Comparison of ENCODE assay signal across 8 cellular contexts in the genomic region with DNA sequence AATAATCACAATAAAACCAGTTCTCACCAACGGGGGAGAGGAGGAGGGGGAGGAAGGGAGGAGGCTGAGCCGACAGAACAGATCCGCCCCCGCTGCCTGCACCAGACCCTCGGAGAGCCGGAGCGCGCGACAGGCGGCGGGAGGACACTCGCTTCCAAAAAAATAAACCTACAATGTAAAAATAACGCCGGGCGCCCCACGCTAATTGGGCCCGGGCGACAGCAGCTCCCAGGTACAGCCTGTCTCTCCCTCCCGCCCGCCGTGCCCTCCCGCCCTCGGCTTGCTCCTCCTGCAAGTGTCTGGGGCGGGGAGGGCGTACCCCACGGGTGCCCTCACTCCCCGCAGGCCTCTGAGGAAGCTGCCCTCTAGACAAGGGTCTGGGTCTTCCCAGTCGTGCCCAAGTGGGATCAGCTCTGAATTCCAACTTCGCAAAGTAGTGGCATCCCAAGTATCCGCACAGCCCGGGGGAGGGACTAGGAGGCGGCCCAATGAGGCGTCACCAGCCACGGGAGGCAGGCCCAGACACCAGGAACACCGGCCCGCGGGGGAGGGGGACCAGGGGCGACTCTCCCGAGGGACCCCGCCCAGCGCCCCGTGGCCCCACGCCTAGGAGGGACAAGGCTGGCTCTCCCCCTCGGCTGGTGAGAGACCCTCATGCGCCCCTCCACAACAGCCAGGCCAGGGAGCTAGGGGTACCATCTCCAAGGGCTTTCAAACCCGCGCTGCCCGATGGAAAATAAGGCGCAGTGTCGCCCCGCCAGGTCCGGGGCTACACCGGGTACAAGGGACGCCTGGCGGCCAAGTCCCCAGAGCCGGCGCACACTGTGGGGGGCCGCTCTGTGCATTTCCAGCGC. TPM values are rescaled to one million over a fixed set of nuclear protein-coding genes. Genes with fewer than 3 reads are reported as not detected.
DNase-seq lines count a peak whose midpoint lies in the region; ATAC-seq lines count a peak whose summit lies in the region.

No MANE protein-coding gene starts in this region.

- POLR2A ChIA-PET in activated CD8-positive, alpha-beta T cell treated with anti-CD3 and anti-CD28 coated beads, Interleukin-2, amount 10 ng/mL, durations not matched to agents 7 days and 5 days (lab: Charles Lee) = no interaction called here

- peak; percentile 39 for ATAC-seq in GM18867 (IDR thresholded peaks at IDR 0.05; ENCODE audit: unreplicated experiment)
- peak; percentile 27 for ATAC-seq in HG03159 (IDR thresholded peaks at IDR 0.05; ENCODE audit: unreplicated experiment)
- ATAC-seq in activated CD8-positive, alpha-beta T cell treated with anti-CD3 and anti-CD28 coated beads, Interleukin-2, amount 10 ng/mL, durations not matched to agents 7 days and 5 days = peak; percentile 74

- H3K27me3 ChIP-seq in effector memory CD4-positive, alpha-beta T cell (replicated peaks; ENCODE audit: control insufficient read depth, insufficient read depth, low read length, poor library complexity, severe bottlenecking) = no peaks in the 10 kb centered on the region

- CTCF ChIA-PET in activated CD8-positive, alpha-beta T cell treated with anti-CD3 and anti-CD28 coated beads, Interleukin-2, amount 10 ng/mL, durations not matched to agents 7 days and 5 days (lab: Charles Lee) = interaction anchor here (0.7 kb wide), 1 partner anchor 206 kb away, joined by 3 read pairs; no protein-coding TSS in a partner anchor

- H3K9me3 Mint-ChIP-seq in activated CD8-positive, alpha-beta T cell treated with anti-CD3 and anti-CD28 coated beads, Interleukin-2, amount 10 ng/mL, durations not matched to agents 7 days and 5 days (ENCODE audit: insufficient read depth) = no peaks in the 10 kb centered on the region

- peak overlapping the region; percentile 88 for H3K4me3 ChIP-seq in effector memory CD4-positive, alpha-beta T cell (ENCODE audit: insufficient read depth, low read depth, low read length, poor library complexity, severe bottlenecking)

- peak overlapping the region; percentile 94 for H3K4me3 Mint-ChIP-seq in activated CD8-positive, alpha-beta T cell treated with anti-CD3 and anti-CD28 coated beads, Interleukin-2, amount 10 ng/mL, durations not matched to agents 7 days and 5 days

- H3K36me3 Mint-ChIP-seq in activated CD8-positive, alpha-beta T cell treated with anti-CD3 and anti-CD28 coated beads, Interleukin-2, amount 10 ng/mL, durations not matched to agents 7 days and 5 days (ENCODE audit: low read depth) = no peaks in the 10 kb centered on the region

- H3K9me3 ChIP-seq in effector memory CD4-positive, alpha-beta T cell (ENCODE audit: control insufficient read depth, low read length) = no peaks in the 10 kb centered on the region

- peaks cover 5% of the 10 kb centered on the region for H3K27me3 Mint-ChIP-seq in activated CD8-positive, alpha-beta T cell treated with anti-CD3 and anti-CD28 coated beads, Interleukin-2, amount 10 ng/mL, durations not matched to agents 7 days and 5 days (ENCODE audit: low read depth)

- peak overlapping the region; percentile 86 for H3K27ac Mint-ChIP-seq in activated CD8-positive, alpha-beta T cell treated with anti-CD3 and anti-CD28 coated beads, Interleukin-2, amount 10 ng/mL, durations not matched to agents 7 days and 5 days

- DNase-seq in AG08396 (ENCODE audit: low spot score) (peak; percentile 92), NCI-H69 (lab: John Stamatoyannopoulos, UW) (peak; percentile 85), lung microvascular endothelial cell (ENCODE audit: low read depth in 2 of 2) (peak; percentile 83 to 84)
- peak; percentile 72 for DNase-seq in activated CD8-positive, alpha-beta T cell treated with anti-CD3 and anti-CD28 coated beads, Interleukin-2, amount 10 ng/mL, durations not matched to agents 7 days and 5 days
- DNase-seq in effector memory CD4-positive, alpha-beta T cell = peak; percentile 34 to 56 (median 56)
- DNase-seq in stimulated activated CD4-positive, alpha-beta T cell treated with anti-CD3 and anti-CD28 coated beads, TNF-alpha, amount 100 ng/mL, for 24 hours (ENCODE audit: low read depth in 3 of 3) = peak; percentile 48 to 75 (median 48)

- peaks cover 25% of the 10 kb centered on the region for H3K4me1 ChIP-seq in effector memory CD4-positive, alpha-beta T cell (ENCODE audit: control insufficient read depth, insufficient read depth, low read length, poor library complexity, severe bottlenecking)

- peaks cover 29% of the 10 kb centered on the region for H3K4me1 Mint-ChIP-seq in activated CD8-positive, alpha-beta T cell treated with anti-CD3 and anti-CD28 coated beads, Interleukin-2, amount 10 ng/mL, durations not matched to agents 7 days and 5 days (ENCODE audit: low read depth)

- peak overlapping the region; percentile 93 for H3K27ac ChIP-seq in effector memory CD4-positive, alpha-beta T cell (ENCODE audit: insufficient read depth, low read length, poor library complexity, severe bottlenecking)

- no peaks in the 10 kb centered on the region for H3K36me3 ChIP-seq in effector memory CD4-positive, alpha-beta T cell (ENCODE audit: control insufficient read depth, insufficient read depth, low read length)

RNA-seq across cellular contexts. Expression of gene NCOR2, which starts 1.0 kb away (rescaled TPM):
- total RNA-seq in activated CD8-positive, alpha-beta T cell treated with anti-CD3 and anti-CD28 coated beads, Interleukin-2, amount 10 ng/mL, durations not matched to agents 7 days and 5 days = 10 to 100 TPM; 92.9 to 99.9 TPM
- 10.5 TPM in 2 replicates for total RNA-seq in lung microvascular endothelial cell

Comparison
In these comparisons a context has a peak if more than half of its experiments do, and no peak if none do; other contexts are left out.
1. Peak in every context shown above with its lines: DNase-seq, ATAC-seq, H3K4me3 ChIP-seq and H3K27ac ChIP-seq.